Comparison of ENCODE assay signal across 8 cellular contexts in genomic region chr6:163460307-163460782, GRCh38. TPM values are rescaled to one million over a fixed set of nuclear protein-coding genes. Genes with fewer than 3 reads are reported as not detected.
DNase-seq lines count a peak whose midpoint lies in the region; ATAC-seq, FAIRE-seq and TF ChIP-seq lines count a peak whose summit lies in the region.

No MANE protein-coding gene starts in this region.

- H3K27ac Mint-ChIP-seq in astrocyte (ENCODE audit: unreplicated experiment) (peak overlapping the region; percentile 91), Caco-2 (ENCODE audit: unreplicated experiment) (no peak overlapping the region)

- H3K4me1 ChIP-seq in astrocyte (ENCODE audit: insufficient read depth, low read length) (peaks cover 36% of the 10 kb centered on the region), right lobe of liver (peaks cover 0 to 31% (median 0%) of the 10 kb centered on the region in 4 donors), Caco-2 (peaks cover 8% of the 10 kb centered on the region; the same call in 1 of the 2 replicates)

- H3K4me3 ChIP-seq in astrocyte (ENCODE audit: insufficient read depth, low read depth, low read length) (peak overlapping the region; percentile 65), right lobe of liver (peak overlapping the region; percentile 10 to 35 (median 29)), Caco-2 (ENCODE audit: low read depth, low read length) (no peak overlapping the region)

- H4K20me1 ChIP-seq in astrocyte (ENCODE audit: insufficient read depth, low read length) = peaks cover 68% of the 10 kb centered on the region

- POLR2A ChIA-PET in Caco-2 (lab: Charles Lee) = no interaction called here

- peak; percentile 51 for DNase-seq in Daoy (ENCODE audit: low read depth)
- DNase-seq in astrocyte (ENCODE audit: low read depth) = peak; percentile 63
- no peak for DNase-seq in right lobe of liver
- DNase-seq in NCI-H82 (lab: John Stamatoyannopoulos, UW) = no peak
- DNase-seq in Caco-2 = no peak
- no peak for DNase-seq in cerebellar nuclear complex (lab: John Stamatoyannopoulos, UW)

- H3K4me3 Mint-ChIP-seq in astrocyte (ENCODE audit: unreplicated experiment) (peak overlapping the region; percentile 76), Caco-2 (ENCODE audit: unreplicated experiment) (no peak overlapping the region)

- no TSS peak for BruUV-seq in Caco-2 (replicated peaks; lab: Mats Ljungman, UMichigan)

- peak; percentile 37 for FAIRE-seq in astrocyte (lab: Jason Lieb, UNC)

- H3K27me3 ChIP-seq in astrocyte (ENCODE audit: insufficient read depth, low read length) = no peaks in the 10 kb centered on the region
- no peaks in the 10 kb centered on the region for H3K27me3 ChIP-seq in right lobe of liver
- no peaks in the 10 kb centered on the region for H3K27me3 ChIP-seq in Caco-2 (replicated peaks; ENCODE audit: control insufficient read depth, insufficient read depth, low read length)

- 3% methylated on average over 5 of the region's 5 CpGs for WGBS in right lobe of liver (ENCODE audit: insufficient coverage, low coverage, low lambda C conversion rate, missing lambda C conversion rate)

- peak overlapping the region; percentile 92 for H3K4me2 ChIP-seq in astrocyte (ENCODE audit: low read length)

- no peaks in the 10 kb centered on the region for H3K27me3 Mint-ChIP-seq in astrocyte (ENCODE audit: low read depth, unreplicated experiment)
- no peaks in the 10 kb centered on the region for H3K27me3 Mint-ChIP-seq in Caco-2 (ENCODE audit: insufficient read depth, unreplicated experiment)

- intact Hi-C loops in right lobe of liver (cut with DNase I) = no loop called here
- intact Hi-C loops in Caco-2 (cut with micrococcal nuclease; ENCODE audit: unreplicated experiment) = no loop called here

- no peaks in the 10 kb centered on the region for H3K9me3 ChIP-seq in astrocyte (ENCODE audit: insufficient read depth, low read depth, low read length)
- H3K9me3 ChIP-seq in right lobe of liver = no peaks in the 10 kb centered on the region
- H3K9me3 ChIP-seq in Caco-2 = no peaks in the 10 kb centered on the region

- peaks cover 97% of the 10 kb centered on the region for H3K79me2 ChIP-seq in astrocyte (ENCODE audit: insufficient read depth, low read length)

- H3K36me3 ChIP-seq in astrocyte (ENCODE audit: insufficient read depth, low read length) (peaks cover 3% of the 10 kb centered on the region), right lobe of liver (no peaks in the 10 kb centered on the region), Caco-2 (ENCODE audit: control insufficient read depth, insufficient read depth, low read length) (no peaks in the 10 kb centered on the region; the same call in 1 of the 2 replicates)

- H3K9me3 Mint-ChIP-seq in astrocyte (ENCODE audit: unreplicated experiment) (no peaks in the 10 kb centered on the region), Caco-2 (ENCODE audit: unreplicated experiment) (no peaks in the 10 kb centered on the region)

- TF ChIP-seq POLR2A in right lobe of liver (IDR thresholded peaks at IDR 0.05) = no peak

- H3K4me1 Mint-ChIP-seq in astrocyte (ENCODE audit: low read depth, unreplicated experiment) (peaks cover 68% of the 10 kb centered on the region), Caco-2 (ENCODE audit: low read depth, unreplicated experiment) (peaks cover 28% of the 10 kb centered on the region)

- H3K27ac ChIP-seq in astrocyte (ENCODE audit: low read depth, low read length) (peak overlapping the region; percentile 87), right lobe of liver (peak overlapping the region; percentile 22 to 42 (median 24))

- H2AFZ ChIP-seq in astrocyte (ENCODE audit: low read depth, low read length) = no peak overlapping the region

- CTCF ChIA-PET in Caco-2 (lab: Charles Lee) = no interaction called here

- TF ChIP-seq CTCF in astrocyte (IDR thresholded peaks at IDR 0.05; ENCODE audit: insufficient read depth, low read depth, low read length) (no peak), right lobe of liver (IDR thresholded peaks at IDR 0.05) (no peak), Caco-2 (IDR thresholded peaks at IDR 0.05; ENCODE audit: insufficient read depth in 1 of 2, low read depth in 1 of 2, low read length in 1 of 2, severe bottlenecking in 1 of 2, unreplicated experiment in 1 of 2) (no peak)

- ATAC-seq in GM19467 (IDR thresholded peaks at IDR 0.05; ENCODE audit: unreplicated experiment) (peak; percentile 81), HG03520 (IDR thresholded peaks at IDR 0.05; ENCODE audit: unreplicated experiment) (peak; percentile 96), right lobe of liver (peak; percentile 73 to 81 (median 74))

- H3K9ac ChIP-seq in astrocyte (ENCODE audit: low read length) = peak overlapping the region; percentile 85

- H3K36me3 Mint-ChIP-seq in astrocyte (ENCODE audit: low read depth, unreplicated experiment) = peaks cover 2% of the 10 kb centered on the region
- H3K36me3 Mint-ChIP-seq in Caco-2 (ENCODE audit: insufficient read depth, unreplicated experiment) = peaks cover 10% of the 10 kb centered on the region

RNA-seq across cellular contexts. Expression of gene QKI, which starts 45.8 kb away (rescaled TPM):
- total RNA-seq in Daoy (2014; rRNA removed; shearing (Covaris generic)) = 184 and 217 TPM in 2 replicates
- 202 and 204 TPM in 2 replicates for total RNA-seq in astrocyte
- total RNA-seq in right lobe of liver = 10 to 100 TPM; 47.6 to 80.8 (median 76.3) TPM
- 117 and 134 TPM in 2 replicates for total RNA-seq in Caco-2 (2022)

Comparison
In these comparisons a context has a peak if more than half of its experiments do, and no peak if none do; other contexts are left out.
1. DNase-seq: peak in Daoy (single experiment) and astrocyte (single experiment); none in right lobe of liver (0 of 3), NCI-H82 (single experiment), Caco-2 (0 of 2) and cerebellar nuclear complex (0 of 2).
2. Peak in every context shown above with its lines, with median percentiles within 50 percentile points of each other: ATAC-seq.